ENCODE assay signal across 9 cellular contexts in genomic region chr10:96673318-96674099, GRCh38. TPM values are rescaled to one million over a fixed set of nuclear protein-coding genes. Genes with fewer than 3 reads are reported as not detected.
DNase-seq lines count a peak whose midpoint lies in the region; ATAC-seq, FAIRE-seq and TF ChIP-seq lines count a peak whose summit lies in the region.
"Had no signal": no experiment of that assay in that cellular context is flagged by ENCODE, and none has a peak within 500 bp of the region (broad histone marks: within the 10 kb centered on the region; RNA-seq: fewer than 3 reads in every experiment).

No MANE protein-coding gene starts in this region.

- FAIRE-seq in H54 (lab: Jason Lieb, UNC), result no peak

- DNase-seq in DMS153 (lab: John Stamatoyannopoulos, UW) (peak; percentile 58), DMS153 treated with DMSO at 0.1 percent for 48 hours (lab: John Stamatoyannopoulos, UW; ENCODE audit: unreplicated experiment) (no peak), type B pancreatic cell (ENCODE audit: extremely low spot score, unreplicated experiment) (no peak), H54 (ENCODE audit: insufficient read length, low spot score) (no peak), HAP-1 (ENCODE audit: low spot score in 2 of 2) (no peak)
- no peak for DNase-seq in activated naive CD8-positive, alpha-beta T cell treated with anti-CD3 and anti-CD28 coated beads, Interleukin-2, amount 50 U/mL, for 24 hours

- TF ChIP-seq CTCF in liver (IDR thresholded peaks at IDR 0.05; ENCODE audit: low read depth, low read length, missing input control) (no peak), type B pancreatic cell (conservative IDR thresholded peaks at IDR 0.05) (no peak)

- H3K9ac ChIP-seq in liver (ENCODE audit: low read depth in 1 of 2, low read length in 2 of 2), result peak overlapping the region; percentile 45 to 72

- H3K9me3 Mint-ChIP-seq in activated naive CD8-positive, alpha-beta T cell treated with anti-CD3 and anti-CD28 coated beads, Interleukin-2, amount 50 U/mL, for 24 hours, result no peaks in the 10 kb centered on the region
- no peaks in the 10 kb centered on the region for H3K9me3 Mint-ChIP-seq in type B pancreatic cell

- peak overlapping the region; percentile 86 to 88 for H3K27ac ChIP-seq in liver (ENCODE audit: low read depth in 1 of 2, low read length in 2 of 2)
- H3K27ac ChIP-seq: 22Rv1 had no signal

- TF ChIP-seq POLR2A in H54 (IDR thresholded peaks at IDR 0.05; ENCODE audit: low read depth, low read length), result no peak

- H3K4me1 ChIP-seq in liver (ENCODE audit: control insufficient read depth in 4 of 4, insufficient read depth in 4 of 4, low read length in 3 of 4), result peaks cover 20 to 71% (median 46%) of the 10 kb centered on the region in 4 donors
- H3K4me1 ChIP-seq in HAP-1, result peaks cover 3% of the 10 kb centered on the region; the same call in 1 of the 2 replicates

- H3K9me3 ChIP-seq in liver (ENCODE audit: control insufficient read depth in 4 of 4, low read length in 3 of 4) (no peaks in the 10 kb centered on the region), HAP-1 (no peaks in the 10 kb centered on the region)

- in situ Hi-C loops in HAP-1 (cut with MboI; ENCODE audit: low sequenced_read_pairs), result no loop called here

- peak overlapping the region; percentile 65 for H3K27ac Mint-ChIP-seq in activated naive CD8-positive, alpha-beta T cell treated with anti-CD3 and anti-CD28 coated beads, Interleukin-2, amount 50 U/mL, for 24 hours
- peak overlapping the region; percentile 73 for H3K27ac Mint-ChIP-seq in type B pancreatic cell

- no peaks in the 10 kb centered on the region for H3K27me3 ChIP-seq in liver (ENCODE audit: control insufficient read depth in 4 of 4, insufficient read depth in 4 of 4, low read length in 3 of 4)
- H3K27me3 ChIP-seq in HAP-1 (ENCODE audit: low read depth), result no peaks in the 10 kb centered on the region

- peaks cover under 1% of the 10 kb centered on the region for H3K36me3 Mint-ChIP-seq in activated naive CD8-positive, alpha-beta T cell treated with anti-CD3 and anti-CD28 coated beads, Interleukin-2, amount 50 U/mL, for 24 hours (ENCODE audit: low read depth)
- no peaks in the 10 kb centered on the region for H3K36me3 Mint-ChIP-seq in type B pancreatic cell

- TF ChIP-seq RAD21 in liver (IDR thresholded peaks at IDR 0.05), result peak in 1 of 2 donors; percentile 60

- peak; percentile 59 for ATAC-seq in HG03520 (IDR thresholded peaks at IDR 0.05; ENCODE audit: unreplicated experiment)
- peak; percentile 35 for ATAC-seq in activated naive CD8-positive, alpha-beta T cell treated with anti-CD3 and anti-CD28 coated beads, Interleukin-2, amount 50 U/mL, for 24 hours

- peaks cover 59% of the 10 kb centered on the region for H3K4me1 Mint-ChIP-seq in activated naive CD8-positive, alpha-beta T cell treated with anti-CD3 and anti-CD28 coated beads, Interleukin-2, amount 50 U/mL, for 24 hours
- peaks cover 30% of the 10 kb centered on the region for H3K4me1 Mint-ChIP-seq in type B pancreatic cell (ENCODE audit: unreplicated experiment)

- H3K36me3 ChIP-seq in liver (ENCODE audit: control insufficient read depth in 4 of 4, insufficient read depth in 3 of 4, low read depth in 1 of 4, low read length in 3 of 4), result peaks cover 0 to 3% (median 0%) of the 10 kb centered on the region in 4 donors
- no peaks in the 10 kb centered on the region for H3K36me3 ChIP-seq in HAP-1 (replicated peaks)

- no peaks in the 10 kb centered on the region for H3K27me3 Mint-ChIP-seq in activated naive CD8-positive, alpha-beta T cell treated with anti-CD3 and anti-CD28 coated beads, Interleukin-2, amount 50 U/mL, for 24 hours
- peaks cover under 1% of the 10 kb centered on the region for H3K27me3 Mint-ChIP-seq in type B pancreatic cell

- H3K4me3 Mint-ChIP-seq in activated naive CD8-positive, alpha-beta T cell treated with anti-CD3 and anti-CD28 coated beads, Interleukin-2, amount 50 U/mL, for 24 hours, result no peak overlapping the region
- peak overlapping the region; percentile 61 for H3K4me3 Mint-ChIP-seq in type B pancreatic cell

- H3K4me3 ChIP-seq in liver (ENCODE audit: low read depth in 1 of 3, low read length in 3 of 3) (peak overlapping the region in 1 of 3 donors; percentile 16), HAP-1 (no peak overlapping the region)

- 22% methylated on average over 11 of the region's 11 CpGs for WGBS in liver

TF ChIP-seq in liver, 16 proteins besides CTCF, POLR2A, EP300 and RAD21:
- peak; percentile 95 for TF ChIP-seq SP1 (IDR thresholded peaks at IDR 0.05)
- peak; percentile 85 for TF ChIP-seq HNF4G (IDR thresholded peaks at IDR 0.05)
- peak; percentile 86 for TF ChIP-seq RXRA (IDR thresholded peaks at IDR 0.05)
- no peak for TF ChIP-seq TAF1 (conservative IDR thresholded peaks at IDR 0.05)
- peak in 1 of 2 donors; percentile 41 for TF ChIP-seq EGR1 (IDR thresholded peaks at IDR 0.05; ENCODE audit: low read depth in 2 of 2)
- no peak for TF ChIP-seq GABPA (IDR thresholded peaks at IDR 0.05 in 1 of 2, conservative IDR thresholded peaks at IDR 0.05 in 1 of 2)
- TF ChIP-seq NR2F2 (IDR thresholded peaks at IDR 0.05), result peak; percentile 82
- peak; percentile 72 for TF ChIP-seq REST (IDR thresholded peaks at IDR 0.05)
- peak; percentile 29 for TF ChIP-seq MAX (IDR thresholded peaks at IDR 0.05)
- TF ChIP-seq YY1 (IDR thresholded peaks at IDR 0.05), result peak; percentile 59
- TF ChIP-seq JUND (IDR thresholded peaks at IDR 0.05), result peak; percentile 63 to 84
- TF ChIP-seq FOXA2 (IDR thresholded peaks at IDR 0.05), result peak; percentile 92
- peak; percentile 91 for TF ChIP-seq FOXA1 (IDR thresholded peaks at IDR 0.05)
- TF ChIP-seq HNF4A (conservative IDR thresholded peaks at IDR 0.05), result peak; percentile 87 to 90
- no peak for TF ChIP-seq ZBTB33 (IDR thresholded peaks at IDR 0.05)
- no peak for TF ChIP-seq ATF3 (IDR thresholded peaks at IDR 0.05)

RNA-seq across cellular contexts. Expression of gene PIK3AP1, which starts 46.8 kb away (rescaled TPM):
- 100 to 1,000 TPM in 1 of 2 donors, 10 to 100 TPM in 1; 43.0 to 137 TPM for total RNA-seq in liver
- 10 to 100 TPM; 27.3 to 58.8 TPM for polyA plus RNA-seq in liver
- total RNA-seq in type B pancreatic cell (ENCODE audit: low replicate concordance), result 3.5 and 3.7 TPM in 2 replicates
